Comparison of ENCODE assay signal across 1 cellular context in genomic region chr11:12411395-12411794, GRCh38.
TF ChIP-seq lines count a peak whose summit lies in the region.

No MANE protein-coding gene starts in this region.

TF ChIP-seq in IMR-90, 13 proteins besides CTCF, POLR2A, EP300 and RAD21:
- TF ChIP-seq MAFK (IDR thresholded peaks at IDR 0.05; ENCODE audit: low read depth, low read length) (peak; percentile 91), SMC3 (IDR thresholded peaks at IDR 0.05; ENCODE audit: low read depth, low read length) (no peak)
TF ChIP-seq in IMR-90: peak in this region for 1.
